In genomic region chr1:2080140-2080539, GRCh38 we compare ENCODE assay signal across 22 cellular contexts. TPM values are rescaled to one million over a fixed set of nuclear protein-coding genes. Genes with fewer than 3 reads are reported as not detected.
DNase-seq lines count a peak whose midpoint lies in the region; ATAC-seq and TF ChIP-seq lines count a peak whose summit lies in the region.
"Had no signal": no experiment of that assay in that cellular context is flagged by ENCODE, and none has a peak within 500 bp of the region (broad histone marks: within the 10 kb centered on the region; RNA-seq: fewer than 3 reads in every experiment).

No MANE protein-coding gene starts in this region.

- peaks cover 10% of the 10 kb centered on the region for H3K27me3 Mint-ChIP-seq in endothelial cell (ENCODE audit: unreplicated experiment)
- H3K27me3 Mint-ChIP-seq in nephron progenitor cell (ENCODE audit: low read depth, poor library complexity), result peaks cover 4% of the 10 kb centered on the region
- H3K27me3 Mint-ChIP-seq: CD4-positive, alpha-beta memory T cell; CD4-positive, CD25-positive, alpha-beta regulatory T cell; CD8-positive, alpha-beta memory T cell had no signal

- no peak overlapping the region for H3K27ac Mint-ChIP-seq in endothelial cell (ENCODE audit: unreplicated experiment)
- peak overlapping the region; percentile 58 for H3K27ac Mint-ChIP-seq in nephron progenitor cell
- H3K27ac Mint-ChIP-seq: CD14-positive monocyte; CD4-positive, alpha-beta memory T cell; CD4-positive, CD25-positive, alpha-beta regulatory T cell had no signal

- CTCF ChIA-PET in PC-9 (lab: Charles Lee), result no interaction called here

- POLR2A ChIA-PET in PC-9 (lab: Charles Lee; ENCODE audit: unreplicated experiment), result no interaction called here

- intact Hi-C loops in PC-9 (cut with micrococcal nuclease; ENCODE audit: unreplicated experiment), result no loop called here

- peaks cover 6% of the 10 kb centered on the region for H3K9me3 Mint-ChIP-seq in endothelial cell (ENCODE audit: unreplicated experiment)
- peaks cover 45% of the 10 kb centered on the region for H3K9me3 Mint-ChIP-seq in nephron progenitor cell

- no peak for DNase-seq in endothelial cell (ENCODE audit: low spot score)
- no peak for DNase-seq in nephron progenitor cell
- no peak for DNase-seq in PC-9
- DNase-seq: 8988T; ACHN; C1 segment of cervical spinal cord; CD4-positive, alpha-beta memory T cell; CD4-positive, CD25-positive, alpha-beta regulatory T cell; CD8-positive, alpha-beta memory T cell; COR-L47; DMS 273 treated with DMSO at 0.1 percent for 48 hours; DMS153; DMS53; DMS79; DND-41; EL; GDM1 had no signal

- H3K4me2 ChIP-seq in BLaER1 (peak overlapping the region; percentile 11; the same call in 1 of the 2 replicates), PC-9 (no peak overlapping the region)

- no peaks in the 10 kb centered on the region for H3K9me2 ChIP-seq in PC-9 (ENCODE audit: insufficient read depth)

- no peak for ATAC-seq in GM19395 (IDR thresholded peaks at IDR 0.05; ENCODE audit: unreplicated experiment)
- ATAC-seq in GM19035 (IDR thresholded peaks at IDR 0.05; ENCODE audit: unreplicated experiment), result no peak
- ATAC-seq: GM12878 had no signal

- no peaks in the 10 kb centered on the region for H3F3A ChIP-seq in PC-9 (ENCODE audit: insufficient read depth, low read depth)

- H3K4me1 Mint-ChIP-seq in endothelial cell (ENCODE audit: unreplicated experiment), result no peaks in the 10 kb centered on the region
- peaks cover 26% of the 10 kb centered on the region for H3K4me1 Mint-ChIP-seq in nephron progenitor cell
- H3K4me1 Mint-ChIP-seq: CD14-positive monocyte had no signal

- peaks cover 67% of the 10 kb centered on the region for H4K20me1 ChIP-seq in BLaER1
- H4K20me1 ChIP-seq in PC-9 (ENCODE audit: insufficient read depth), result no peaks in the 10 kb centered on the region

- H3K79me2 ChIP-seq in PC-9 (ENCODE audit: low read depth), result no peaks in the 10 kb centered on the region

- H3K4me3 Mint-ChIP-seq in endothelial cell (ENCODE audit: unreplicated experiment) (peak overlapping the region; percentile 63), nephron progenitor cell (no peak overlapping the region)
- H3K4me3 Mint-ChIP-seq: CD14-positive monocyte; CD4-positive, CD25-positive, alpha-beta regulatory T cell; CD8-positive, alpha-beta memory T cell had no signal

- H3K9me3 ChIP-seq in BLaER1, result peaks cover 43% of the 10 kb centered on the region
- peaks cover 4% of the 10 kb centered on the region; the same call in 1 of the 2 replicates for H3K9me3 ChIP-seq in PC-9 (ENCODE audit: insufficient read depth, low read depth)

- TF ChIP-seq CTCF in endothelial cell (IDR thresholded peaks at IDR 0.05; ENCODE audit: unreplicated experiment), result no peak
- TF ChIP-seq CTCF in nephron progenitor cell (IDR thresholded peaks at IDR 0.05), result no peak
- TF ChIP-seq CTCF in PC-9 (conservative IDR thresholded peaks at IDR 0.05), result no peak

- no TSS peak for BruUV-seq in PC-9 (replicated peaks; lab: Mats Ljungman, UMichigan)

- H2AFZ ChIP-seq in PC-9, result no peak overlapping the region

- peaks cover 30% of the 10 kb centered on the region for H3K27me3 ChIP-seq in BLaER1
- H3K27me3 ChIP-seq in PC-9 (ENCODE audit: insufficient read depth, low read depth), result no peaks in the 10 kb centered on the region

- peaks cover 33% of the 10 kb centered on the region for H3K36me3 Mint-ChIP-seq in endothelial cell (ENCODE audit: low read depth, unreplicated experiment)
- peaks cover 52% of the 10 kb centered on the region for H3K36me3 Mint-ChIP-seq in nephron progenitor cell (ENCODE audit: low read depth)
- H3K36me3 Mint-ChIP-seq: CD14-positive monocyte had no signal

- H3K4me1 ChIP-seq in BLaER1 (peaks cover 61% of the 10 kb centered on the region), PC-9 (replicated peaks; ENCODE audit: insufficient read depth) (no peaks in the 10 kb centered on the region)

- H3K4me3 ChIP-seq in BLaER1 (no peak overlapping the region), PC-9 (no peak overlapping the region)
- H3K4me3 ChIP-seq: GM12878 had no signal

- H3K36me3 ChIP-seq in BLaER1, result peaks cover 50% of the 10 kb centered on the region
- no peaks in the 10 kb centered on the region for H3K36me3 ChIP-seq in PC-9 (ENCODE audit: low read depth)

- H3K27ac ChIP-seq in BLaER1 (0 out of 2 replicates have a peak overlapping the region, but pooled peaks have one; percentile 18), PC-9 (no peak overlapping the region)

- H3K9ac ChIP-seq in BLaER1, result no peak overlapping the region

RNA-seq across cellular contexts. Expression of gene PRKCZ, which starts 29.9 kb away (rescaled TPM):
- 23.1 TPM for total RNA-seq in endothelial cell (ENCODE audit: unreplicated experiment)
- 36.0 and 36.2 TPM in 2 replicates for total RNA-seq in PC-9 (2021)
